ENCODE assay signal across 8 cellular contexts in genomic region chr2:54597153-54597827, GRCh38.
DNase-seq lines count a peak whose midpoint lies in the region; ATAC-seq and TF ChIP-seq lines count a peak whose summit lies in the region.

No MANE protein-coding gene starts in this region.

- TF ChIP-seq EP300 in sigmoid colon (IDR thresholded peaks at IDR 0.05) = peak in 1 of 4 donors; percentile 4

- H3K4me1 ChIP-seq in sigmoid colon = peaks cover 0 to 75% (median 68%) of the 10 kb centered on the region in 4 donors

- intact Hi-C loops in dorsolateral prefrontal cortex (cut with DNase I) = no loop called here
- intact Hi-C loops in sigmoid colon (cut with DNase I) = no loop called here

- TF ChIP-seq CTCF in dorsolateral prefrontal cortex (IDR thresholded peaks at IDR 0.05 in 54 of 56, conservative IDR thresholded peaks at IDR 0.05 in 2 of 56; ENCODE audit: low read depth in 1 of 56, partially characterized antibody in 56 of 56) = no peak
- TF ChIP-seq CTCF in sigmoid colon (IDR thresholded peaks at IDR 0.05) = no peak
- no peak for TF ChIP-seq CTCF in foreskin fibroblast (IDR thresholded peaks at IDR 0.05; ENCODE audit: low read depth, low read length)
- no peak for TF ChIP-seq CTCF in HFFc6 (IDR thresholded peaks at IDR 0.05)

- H3K27me3 Mint-ChIP-seq in HFFc6 (ENCODE audit: insufficient read depth) = peaks cover 2% of the 10 kb centered on the region; the same call in 1 of the 2 replicates

- H3K4me3 ChIP-seq in dorsolateral prefrontal cortex = no peak overlapping the region
- no peak overlapping the region for H3K4me3 ChIP-seq in sigmoid colon
- H3K4me3 ChIP-seq in foreskin fibroblast (ENCODE audit: low read depth in 1 of 2, low read length in 2 of 2) = no peak overlapping the region

- peak; percentile 6 for DNase-seq in NCI-H2107 (lab: John Stamatoyannopoulos, UW)
- peak in 2 of 10 donors; percentile 58 to 89 for DNase-seq in dorsolateral prefrontal cortex
- peak; percentile 90 for DNase-seq in sigmoid colon
- no peak for DNase-seq in foreskin fibroblast
- DNase-seq in HFFc6 = no peak

- ATAC-seq in GM19351 (IDR thresholded peaks at IDR 0.05; ENCODE audit: unreplicated experiment) (peak; percentile 41), HG02798 (IDR thresholded peaks at IDR 0.05; ENCODE audit: poor library complexity, unreplicated experiment) (no peak), HG02973 (IDR thresholded peaks at IDR 0.05; ENCODE audit: unreplicated experiment) (no peak)

- H3K27ac Mint-ChIP-seq in HFFc6 = no peak overlapping the region

- H3K27me3 ChIP-seq in dorsolateral prefrontal cortex (no peaks in the 10 kb centered on the region), sigmoid colon (no peaks in the 10 kb centered on the region)

- H3K4me1 Mint-ChIP-seq in HFFc6 (ENCODE audit: low read depth) = peaks cover 33% of the 10 kb centered on the region

- H3K36me3 ChIP-seq in sigmoid colon = peaks cover 0 to 8% (median 4%) of the 10 kb centered on the region in 4 donors

- no peak overlapping the region for H3K4me3 Mint-ChIP-seq in HFFc6

- no peaks in the 10 kb centered on the region for H3K9me3 Mint-ChIP-seq in HFFc6

- no peaks in the 10 kb centered on the region for H3K9me3 ChIP-seq in sigmoid colon

- TF ChIP-seq POLR2A in sigmoid colon (IDR thresholded peaks at IDR 0.05) = no peak

- H3K36me3 Mint-ChIP-seq in HFFc6 (ENCODE audit: low read depth) = peaks cover 50% of the 10 kb centered on the region

- 8 to 31% methylated on average over 5 of the region's 5 CpGs for WGBS in sigmoid colon, 2 donors

- H3K27ac ChIP-seq in dorsolateral prefrontal cortex = peak overlapping the region in 41 of 59 donors; percentile 2 to 75 (median 45)
- peak overlapping the region; percentile 57 to 69 (median 64) for H3K27ac ChIP-seq in sigmoid colon

Comparison
In these comparisons a context has a peak if more than half of its experiments do, and no peak if none do; other contexts are left out.
1. DNase-seq: peak in NCI-H2107 (single experiment) and sigmoid colon (single experiment); none in foreskin fibroblast (0 of 2) and HFFc6 (single experiment).